ENCODE assay signal across 8 cellular contexts in genomic region chr14:95523051-95523817, GRCh38.
DNase-seq lines count a peak whose midpoint lies in the region; ATAC-seq and TF ChIP-seq lines count a peak whose summit lies in the region.

No MANE protein-coding gene starts in this region.

- H3K4me1 ChIP-seq in HAP-1 = no peaks in the 10 kb centered on the region

- DNase-seq in HUDEP-2 (lab: John Stamatoyannopoulos, UW; ENCODE audit: unreplicated experiment in 76 of 76) = peak in 60 of 76 experiments; percentile 23 to 86 (median 50)
- peak; percentile 36 for DNase-seq in UCSD-AML1 (lab: John Stamatoyannopoulos, UW; ENCODE audit: unreplicated experiment)
- no peak for DNase-seq in coronary artery (ENCODE audit: low spot score)
- DNase-seq in stimulated activated CD4-positive, alpha-beta T cell treated with anti-CD3 and anti-CD28 coated beads, Interleukin-1b, Interleukin-23, amount 100 ng/mL, for 48 hours = peak; percentile 79
- no peak for DNase-seq in midbrain (lab: John Stamatoyannopoulos, UW)
- DNase-seq in HAP-1 (ENCODE audit: low spot score in 2 of 2) = no peak
- no peak for DNase-seq in OCI-M2 (lab: John Stamatoyannopoulos, UW; ENCODE audit: unreplicated experiment)

- no peaks in the 10 kb centered on the region for H3K9me3 ChIP-seq in HAP-1

- peak overlapping the region in 1 of 2 donors; percentile 54 for H3K27ac ChIP-seq in coronary artery

- H3K4me3 ChIP-seq in coronary artery (peak overlapping the region; percentile 11), HAP-1 (no peak overlapping the region)

- H3K36me3 ChIP-seq in HAP-1 (replicated peaks) = no peaks in the 10 kb centered on the region

- in situ Hi-C loops in HAP-1 (cut with MboI; ENCODE audit: low sequenced_read_pairs) = no loop called here

- no peak for ATAC-seq in GM21576 (IDR thresholded peaks at IDR 0.05; ENCODE audit: unreplicated experiment)

- H3K27me3 ChIP-seq in HAP-1 (ENCODE audit: low read depth) = no peaks in the 10 kb centered on the region

- TF ChIP-seq CTCF in coronary artery (IDR thresholded peaks at IDR 0.05) = no peak

Comparison
In these comparisons a context has a peak if more than half of its experiments do, and no peak if none do; other contexts are left out.
1. DNase-seq: peak in HUDEP-2 (60 of 76), UCSD-AML1 (single experiment) and stimulated activated CD4-positive, alpha-beta T cell treated with anti-CD3 and anti-CD28 coated beads, Interleukin-1b, Interleukin-23, amount 100 ng/mL, for 48 hours (single experiment); none in coronary artery (single experiment), midbrain (single experiment), HAP-1 (0 of 2) and OCI-M2 (single experiment).